1 cellular context compared by ENCODE assay signal in the genomic region with DNA sequence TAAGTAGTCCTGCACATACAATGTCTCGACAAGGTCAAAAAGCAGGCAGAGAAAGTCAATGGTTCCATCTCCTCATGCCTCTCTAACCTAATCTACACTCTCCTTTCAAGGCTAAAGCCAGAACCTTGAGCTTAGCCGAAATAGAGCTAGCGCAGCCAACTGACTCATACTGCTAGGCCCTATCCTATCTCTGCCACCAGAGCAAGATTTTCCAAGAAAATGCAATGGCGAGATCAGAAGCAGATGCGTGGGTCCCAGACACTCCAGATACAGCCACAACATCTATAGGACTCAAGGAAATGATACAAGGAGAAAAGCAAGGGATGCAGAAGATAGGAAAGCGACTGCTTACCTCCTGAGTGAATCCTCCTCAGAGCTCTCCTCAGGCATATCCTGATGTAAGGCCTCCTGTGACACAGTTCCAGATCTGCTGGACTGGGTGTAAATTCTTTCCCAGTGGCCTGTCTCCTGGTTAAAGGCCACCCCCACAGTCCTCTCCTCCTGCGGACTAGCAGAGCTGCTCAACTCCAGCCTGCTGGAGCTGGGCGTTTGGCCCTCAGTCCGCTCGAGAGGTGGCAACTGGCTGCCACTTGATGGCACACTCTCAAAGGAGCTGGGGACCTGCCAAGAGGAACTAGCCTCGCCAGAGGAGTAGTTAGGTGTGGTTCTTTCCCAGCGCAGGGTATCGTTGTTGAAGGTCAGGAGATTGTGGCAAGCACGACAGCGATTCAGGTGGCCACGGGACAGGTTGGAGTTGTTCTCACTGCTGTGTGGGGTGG.
TF ChIP-seq lines count a peak whose summit lies in the region.

No MANE protein-coding gene starts in this region.

TF ChIP-seq in K562, 482 proteins besides CTCF, POLR2A, EP300 and RAD21 (continued from another document and continues in another):
- TF ChIP-seq, protein P1, sequence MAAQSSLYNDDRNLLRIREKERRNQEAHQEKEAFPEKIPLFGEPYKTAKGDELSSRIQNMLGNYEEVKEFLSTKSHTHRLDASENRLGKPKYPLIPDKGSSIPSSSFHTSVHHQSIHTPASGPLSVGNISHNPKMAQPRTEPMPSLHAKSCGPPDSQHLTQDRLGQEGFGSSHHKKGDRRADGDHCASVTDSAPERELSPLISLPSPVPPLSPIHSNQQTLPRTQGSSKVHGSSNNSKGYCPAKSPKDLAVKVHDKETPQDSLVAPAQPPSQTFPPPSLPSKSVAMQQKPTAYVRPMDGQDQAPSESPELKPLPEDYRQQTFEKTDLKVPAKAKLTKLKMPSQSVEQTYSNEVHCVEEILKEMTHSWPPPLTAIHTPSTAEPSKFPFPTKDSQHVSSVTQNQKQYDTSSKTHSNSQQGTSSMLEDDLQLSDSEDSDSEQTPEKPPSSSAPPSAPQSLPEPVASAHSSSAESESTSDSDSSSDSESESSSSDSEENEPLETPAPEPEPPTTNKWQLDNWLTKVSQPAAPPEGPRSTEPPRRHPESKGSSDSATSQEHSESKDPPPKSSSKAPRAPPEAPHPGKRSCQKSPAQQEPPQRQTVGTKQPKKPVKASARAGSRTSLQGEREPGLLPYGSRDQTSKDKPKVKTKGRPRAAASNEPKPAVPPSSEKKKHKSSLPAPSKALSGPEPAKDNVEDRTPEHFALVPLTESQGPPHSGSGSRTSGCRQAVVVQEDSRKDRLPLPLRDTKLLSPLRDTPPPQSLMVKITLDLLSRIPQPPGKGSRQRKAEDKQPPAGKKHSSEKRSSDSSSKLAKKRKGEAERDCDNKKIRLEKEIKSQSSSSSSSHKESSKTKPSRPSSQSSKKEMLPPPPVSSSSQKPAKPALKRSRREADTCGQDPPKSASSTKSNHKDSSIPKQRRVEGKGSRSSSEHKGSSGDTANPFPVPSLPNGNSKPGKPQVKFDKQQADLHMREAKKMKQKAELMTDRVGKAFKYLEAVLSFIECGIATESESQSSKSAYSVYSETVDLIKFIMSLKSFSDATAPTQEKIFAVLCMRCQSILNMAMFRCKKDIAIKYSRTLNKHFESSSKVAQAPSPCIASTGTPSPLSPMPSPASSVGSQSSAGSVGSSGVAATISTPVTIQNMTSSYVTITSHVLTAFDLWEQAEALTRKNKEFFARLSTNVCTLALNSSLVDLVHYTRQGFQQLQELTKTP (IDR thresholded peaks at IDR 0.05; ENCODE audit: low read depth in 1 of 2, partially characterized antibody in 2 of 2) = peak in 1 of 2 experiments; percentile 27
- no peak for TF ChIP-seq ZNF583 (CRISPR knock-in tag; IDR thresholded peaks at IDR 0.05)
- peak; percentile 93 for TF ChIP-seq CBFA2T2 (conservative IDR thresholded peaks at IDR 0.05)
- TF ChIP-seq ZNF174 (CRISPR knock-in tag; IDR thresholded peaks at IDR 0.05) = no peak
- TF ChIP-seq NR2C2 (CRISPR knock-in tag; IDR thresholded peaks at IDR 0.05) = no peak
- no peak for TF ChIP-seq NR2C2 (tag; IDR thresholded peaks at IDR 0.05)
- TF ChIP-seq SIN3A (IDR thresholded peaks at IDR 0.05; ENCODE audit: borderline replicate concordance in 2 of 2, control insufficient read depth in 1 of 2, low read depth in 2 of 2, low read length in 2 of 2) = no peak
- TF ChIP-seq NCOA4 (IDR thresholded peaks at IDR 0.05; ENCODE audit: partially characterized antibody) = no peak
- TF ChIP-seq ZNF695 (CRISPR knock-in tag; IDR thresholded peaks at IDR 0.05) = no peak
- TF ChIP-seq GABPB2 (CRISPR knock-in tag; conservative IDR thresholded peaks at IDR 0.05) = no peak
- no peak for TF ChIP-seq POU5F1 (IDR thresholded peaks at IDR 0.05; ENCODE audit: borderline replicate concordance, low read depth, low read length, partially characterized antibody)
- TF ChIP-seq, protein P2, sequence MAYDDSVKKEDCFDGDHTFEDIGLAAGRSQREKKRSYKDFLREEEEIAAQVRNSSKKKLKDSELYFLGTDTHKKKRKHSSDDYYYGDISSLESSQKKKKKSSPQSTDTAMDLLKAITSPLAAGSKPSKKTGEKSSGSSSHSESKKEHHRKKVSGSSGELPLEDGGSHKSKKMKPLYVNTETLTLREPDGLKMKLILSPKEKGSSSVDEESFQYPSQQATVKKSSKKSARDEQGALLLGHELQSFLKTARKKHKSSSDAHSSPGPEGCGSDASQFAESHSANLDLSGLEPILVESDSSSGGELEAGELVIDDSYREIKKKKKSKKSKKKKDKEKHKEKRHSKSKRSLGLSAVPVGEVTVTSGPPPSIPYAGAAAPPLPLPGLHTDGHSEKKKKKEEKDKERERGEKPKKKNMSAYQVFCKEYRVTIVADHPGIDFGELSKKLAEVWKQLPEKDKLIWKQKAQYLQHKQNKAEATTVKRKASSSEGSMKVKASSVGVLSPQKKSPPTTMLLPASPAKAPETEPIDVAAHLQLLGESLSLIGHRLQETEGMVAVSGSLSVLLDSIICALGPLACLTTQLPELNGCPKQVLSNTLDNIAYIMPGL (CRISPR knock-in tag; IDR thresholded peaks at IDR 0.05) = no peak
- no peak for TF ChIP-seq ZNF830 (CRISPR knock-in tag; IDR thresholded peaks at IDR 0.05)
- no peak for TF ChIP-seq CEBPB (tag; IDR thresholded peaks at IDR 0.05)
- TF ChIP-seq, protein P3, sequence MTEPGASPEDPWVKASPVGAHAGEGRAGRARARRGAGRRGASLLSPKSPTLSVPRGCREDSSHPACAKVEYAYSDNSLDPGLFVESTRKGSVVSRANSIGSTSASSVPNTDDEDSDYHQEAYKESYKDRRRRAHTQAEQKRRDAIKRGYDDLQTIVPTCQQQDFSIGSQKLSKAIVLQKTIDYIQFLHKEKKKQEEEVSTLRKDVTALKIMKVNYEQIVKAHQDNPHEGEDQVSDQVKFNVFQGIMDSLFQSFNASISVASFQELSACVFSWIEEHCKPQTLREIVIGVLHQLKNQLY (CRISPR knock-in tag; conservative IDR thresholded peaks at IDR 0.05) = no peak
- TF ChIP-seq BDP1 (IDR thresholded peaks at IDR 0.05; ENCODE audit: insufficient read depth, insufficient read length) = no peak
- TF ChIP-seq, protein P4, sequence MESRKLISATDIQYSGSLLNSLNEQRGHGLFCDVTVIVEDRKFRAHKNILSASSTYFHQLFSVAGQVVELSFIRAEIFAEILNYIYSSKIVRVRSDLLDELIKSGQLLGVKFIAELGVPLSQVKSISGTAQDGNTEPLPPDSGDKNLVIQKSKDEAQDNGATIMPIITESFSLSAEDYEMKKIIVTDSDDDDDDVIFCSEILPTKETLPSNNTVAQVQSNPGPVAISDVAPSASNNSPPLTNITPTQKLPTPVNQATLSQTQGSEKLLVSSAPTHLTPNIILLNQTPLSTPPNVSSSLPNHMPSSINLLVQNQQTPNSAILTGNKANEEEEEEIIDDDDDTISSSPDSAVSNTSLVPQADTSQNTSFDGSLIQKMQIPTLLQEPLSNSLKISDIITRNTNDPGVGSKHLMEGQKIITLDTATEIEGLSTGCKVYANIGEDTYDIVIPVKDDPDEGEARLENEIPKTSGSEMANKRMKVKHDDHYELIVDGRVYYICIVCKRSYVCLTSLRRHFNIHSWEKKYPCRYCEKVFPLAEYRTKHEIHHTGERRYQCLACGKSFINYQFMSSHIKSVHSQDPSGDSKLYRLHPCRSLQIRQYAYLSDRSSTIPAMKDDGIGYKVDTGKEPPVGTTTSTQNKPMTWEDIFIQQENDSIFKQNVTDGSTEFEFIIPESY (CRISPR knock-in tag; IDR thresholded peaks at IDR 0.05) = no peak
- no peak for TF ChIP-seq DIDO1 (tag; IDR thresholded peaks at IDR 0.05; ENCODE audit: low read depth)
- TF ChIP-seq TOE1 (IDR thresholded peaks at IDR 0.05; ENCODE audit: borderline replicate concordance) = peak; percentile 34; the same call in 1 of the 2 replicates
- TF ChIP-seq TOE1 (CRISPR knock-in tag; IDR thresholded peaks at IDR 0.05; ENCODE audit: borderline replicate concordance, low read depth) = no peak
- TF ChIP-seq, protein P5, sequence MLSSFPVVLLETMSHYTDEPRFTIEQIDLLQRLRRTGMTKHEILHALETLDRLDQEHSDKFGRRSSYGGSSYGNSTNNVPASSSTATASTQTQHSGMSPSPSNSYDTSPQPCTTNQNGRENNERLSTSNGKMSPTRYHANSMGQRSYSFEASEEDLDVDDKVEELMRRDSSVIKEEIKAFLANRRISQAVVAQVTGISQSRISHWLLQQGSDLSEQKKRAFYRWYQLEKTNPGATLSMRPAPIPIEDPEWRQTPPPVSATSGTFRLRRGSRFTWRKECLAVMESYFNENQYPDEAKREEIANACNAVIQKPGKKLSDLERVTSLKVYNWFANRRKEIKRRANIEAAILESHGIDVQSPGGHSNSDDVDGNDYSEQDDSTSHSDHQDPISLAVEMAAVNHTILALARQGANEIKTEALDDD (IDR thresholded peaks at IDR 0.05) = peak; percentile 54; the same call in 1 of the 2 replicates
- no peak for TF ChIP-seq ZNF143 (CRISPR knock-in tag; IDR thresholded peaks at IDR 0.05)
- TF ChIP-seq, protein P6, sequence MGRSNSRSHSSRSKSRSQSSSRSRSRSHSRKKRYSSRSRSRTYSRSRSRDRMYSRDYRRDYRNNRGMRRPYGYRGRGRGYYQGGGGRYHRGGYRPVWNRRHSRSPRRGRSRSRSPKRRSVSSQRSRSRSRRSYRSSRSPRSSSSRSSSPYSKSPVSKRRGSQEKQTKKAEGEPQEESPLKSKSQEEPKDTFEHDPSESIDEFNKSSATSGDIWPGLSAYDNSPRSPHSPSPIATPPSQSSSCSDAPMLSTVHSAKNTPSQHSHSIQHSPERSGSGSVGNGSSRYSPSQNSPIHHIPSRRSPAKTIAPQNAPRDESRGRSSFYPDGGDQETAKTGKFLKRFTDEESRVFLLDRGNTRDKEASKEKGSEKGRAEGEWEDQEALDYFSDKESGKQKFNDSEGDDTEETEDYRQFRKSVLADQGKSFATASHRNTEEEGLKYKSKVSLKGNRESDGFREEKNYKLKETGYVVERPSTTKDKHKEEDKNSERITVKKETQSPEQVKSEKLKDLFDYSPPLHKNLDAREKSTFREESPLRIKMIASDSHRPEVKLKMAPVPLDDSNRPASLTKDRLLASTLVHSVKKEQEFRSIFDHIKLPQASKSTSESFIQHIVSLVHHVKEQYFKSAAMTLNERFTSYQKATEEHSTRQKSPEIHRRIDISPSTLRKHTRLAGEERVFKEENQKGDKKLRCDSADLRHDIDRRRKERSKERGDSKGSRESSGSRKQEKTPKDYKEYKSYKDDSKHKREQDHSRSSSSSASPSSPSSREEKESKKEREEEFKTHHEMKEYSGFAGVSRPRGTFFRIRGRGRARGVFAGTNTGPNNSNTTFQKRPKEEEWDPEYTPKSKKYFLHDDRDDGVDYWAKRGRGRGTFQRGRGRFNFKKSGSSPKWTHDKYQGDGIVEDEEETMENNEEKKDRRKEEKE (IDR thresholded peaks at IDR 0.05; ENCODE audit: borderline replicate concordance in 1 of 2, control insufficient read depth in 1 of 2, low read depth in 2 of 2, low read length in 1 of 2) = no peak
- TF ChIP-seq, protein P7, sequence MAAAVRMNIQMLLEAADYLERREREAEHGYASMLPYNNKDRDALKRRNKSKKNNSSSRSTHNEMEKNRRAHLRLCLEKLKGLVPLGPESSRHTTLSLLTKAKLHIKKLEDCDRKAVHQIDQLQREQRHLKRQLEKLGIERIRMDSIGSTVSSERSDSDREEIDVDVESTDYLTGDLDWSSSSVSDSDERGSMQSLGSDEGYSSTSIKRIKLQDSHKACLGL (CRISPR knock-in tag; IDR thresholded peaks at IDR 0.05; ENCODE audit: borderline replicate concordance, poor library complexity, severe bottlenecking) = no peak
- no peak for TF ChIP-seq SAP30 (IDR thresholded peaks at IDR 0.05; ENCODE audit: borderline replicate concordance, insufficient read depth, low read depth, low read length, poor library complexity, severe bottlenecking)
- TF ChIP-seq SMAD4 (CRISPR knock-in tag; conservative IDR thresholded peaks at IDR 0.05) = peak; percentile 97
- TF ChIP-seq, protein P8, sequence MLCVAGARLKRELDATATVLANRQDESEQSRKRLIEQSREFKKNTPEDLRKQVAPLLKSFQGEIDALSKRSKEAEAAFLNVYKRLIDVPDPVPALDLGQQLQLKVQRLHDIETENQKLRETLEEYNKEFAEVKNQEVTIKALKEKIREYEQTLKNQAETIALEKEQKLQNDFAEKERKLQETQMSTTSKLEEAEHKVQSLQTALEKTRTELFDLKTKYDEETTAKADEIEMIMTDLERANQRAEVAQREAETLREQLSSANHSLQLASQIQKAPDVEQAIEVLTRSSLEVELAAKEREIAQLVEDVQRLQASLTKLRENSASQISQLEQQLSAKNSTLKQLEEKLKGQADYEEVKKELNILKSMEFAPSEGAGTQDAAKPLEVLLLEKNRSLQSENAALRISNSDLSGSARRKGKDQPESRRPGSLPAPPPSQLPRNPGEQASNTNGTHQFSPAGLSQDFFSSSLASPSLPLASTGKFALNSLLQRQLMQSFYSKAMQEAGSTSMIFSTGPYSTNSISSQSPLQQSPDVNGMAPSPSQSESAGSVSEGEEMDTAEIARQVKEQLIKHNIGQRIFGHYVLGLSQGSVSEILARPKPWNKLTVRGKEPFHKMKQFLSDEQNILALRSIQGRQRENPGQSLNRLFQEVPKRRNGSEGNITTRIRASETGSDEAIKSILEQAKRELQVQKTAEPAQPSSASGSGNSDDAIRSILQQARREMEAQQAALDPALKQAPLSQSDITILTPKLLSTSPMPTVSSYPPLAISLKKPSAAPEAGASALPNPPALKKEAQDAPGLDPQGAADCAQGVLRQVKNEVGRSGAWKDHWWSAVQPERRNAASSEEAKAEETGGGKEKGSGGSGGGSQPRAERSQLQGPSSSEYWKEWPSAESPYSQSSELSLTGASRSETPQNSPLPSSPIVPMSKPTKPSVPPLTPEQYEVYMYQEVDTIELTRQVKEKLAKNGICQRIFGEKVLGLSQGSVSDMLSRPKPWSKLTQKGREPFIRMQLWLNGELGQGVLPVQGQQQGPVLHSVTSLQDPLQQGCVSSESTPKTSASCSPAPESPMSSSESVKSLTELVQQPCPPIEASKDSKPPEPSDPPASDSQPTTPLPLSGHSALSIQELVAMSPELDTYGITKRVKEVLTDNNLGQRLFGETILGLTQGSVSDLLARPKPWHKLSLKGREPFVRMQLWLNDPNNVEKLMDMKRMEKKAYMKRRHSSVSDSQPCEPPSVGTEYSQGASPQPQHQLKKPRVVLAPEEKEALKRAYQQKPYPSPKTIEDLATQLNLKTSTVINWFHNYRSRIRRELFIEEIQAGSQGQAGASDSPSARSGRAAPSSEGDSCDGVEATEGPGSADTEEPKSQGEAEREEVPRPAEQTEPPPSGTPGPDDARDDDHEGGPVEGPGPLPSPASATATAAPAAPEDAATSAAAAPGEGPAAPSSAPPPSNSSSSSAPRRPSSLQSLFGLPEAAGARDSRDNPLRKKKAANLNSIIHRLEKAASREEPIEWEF (CRISPR knock-in tag; IDR thresholded peaks at IDR 0.05) = no peak
- peak; percentile 78 for TF ChIP-seq EGR1 (conservative IDR thresholded peaks at IDR 0.05)
- TF ChIP-seq BHLHE40 (IDR thresholded peaks at IDR 0.05; ENCODE audit: low read length) = peak; percentile 35; the same call in 1 of the 2 replicates
- TF ChIP-seq, protein P9, sequence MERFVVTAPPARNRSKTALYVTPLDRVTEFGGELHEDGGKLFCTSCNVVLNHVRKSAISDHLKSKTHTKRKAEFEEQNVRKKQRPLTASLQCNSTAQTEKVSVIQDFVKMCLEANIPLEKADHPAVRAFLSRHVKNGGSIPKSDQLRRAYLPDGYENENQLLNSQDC (CRISPR knock-in tag; IDR thresholded peaks at IDR 0.05) = no peak
- TF ChIP-seq PCBP1 (IDR thresholded peaks at IDR 0.05; ENCODE audit: low read depth, low read length, poor library complexity, severe bottlenecking) = no peak
- no peak for TF ChIP-seq ZKSCAN1 (IDR thresholded peaks at IDR 0.05; ENCODE audit: low read depth, low read length)
- no peak for TF ChIP-seq PRPF4 (IDR thresholded peaks at IDR 0.05; ENCODE audit: insufficient read depth, low read depth, low read length, poor library complexity, severe bottlenecking)
- TF ChIP-seq EWSR1 (IDR thresholded peaks at IDR 0.05; ENCODE audit: borderline replicate concordance, low read depth, partially characterized antibody) = no peak
- TF ChIP-seq RFX7 (CRISPR knock-in tag; IDR thresholded peaks at IDR 0.05) = no peak
- TF ChIP-seq FOXM1 (IDR thresholded peaks at IDR 0.05; ENCODE audit: low read depth) = no peak
- TF ChIP-seq FOXM1 (CRISPR knock-in tag; IDR thresholded peaks at IDR 0.05; ENCODE audit: low read depth) = no peak
- TF ChIP-seq ATF1 (CRISPR knock-in tag; IDR thresholded peaks at IDR 0.05) = no peak
- TF ChIP-seq ATF1 (tag; IDR thresholded peaks at IDR 0.05) = no peak
- no peak for TF ChIP-seq PHF20 (IDR thresholded peaks at IDR 0.05; ENCODE audit: partially characterized antibody)
